In the genomic region with DNA sequence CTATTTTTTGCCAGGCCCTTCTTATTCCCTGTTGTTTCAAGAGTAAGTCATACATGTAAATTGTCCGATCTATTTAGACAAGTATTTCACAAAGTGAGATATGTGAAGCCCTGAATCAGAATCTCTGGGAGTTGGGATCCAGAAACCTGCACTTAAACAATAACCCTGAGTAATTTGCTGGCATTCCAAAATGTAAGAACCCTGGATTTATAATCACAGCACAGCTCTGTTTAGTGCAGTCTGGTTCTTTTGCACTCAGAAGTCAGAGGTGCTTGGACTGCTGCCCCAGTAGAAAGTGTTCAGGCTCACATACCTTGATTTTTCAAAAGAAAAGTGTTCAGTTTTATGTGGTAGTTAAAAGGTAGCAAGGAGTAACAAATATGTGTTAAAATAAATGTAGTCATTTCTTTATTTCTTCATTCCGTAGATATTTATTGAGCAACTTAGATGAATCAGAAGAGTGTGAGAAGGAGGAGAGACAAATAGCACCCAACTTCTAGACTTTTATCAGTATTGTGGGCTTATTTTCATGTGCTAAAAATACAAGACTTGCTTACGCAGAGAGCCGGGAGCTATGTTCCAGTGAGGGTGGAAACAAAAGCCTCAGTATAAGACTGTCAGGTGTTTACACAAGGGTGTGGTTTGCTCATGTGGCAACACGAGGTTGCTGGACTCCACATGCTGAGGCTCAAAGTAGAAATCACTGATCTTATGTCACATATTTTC, we compare ENCODE assay signal across 10 cellular contexts.
DNase-seq lines count a peak whose midpoint lies in the region; ATAC-seq and TF ChIP-seq lines count a peak whose summit lies in the region.
"Had no signal": no experiment of that assay in that cellular context is flagged by ENCODE, and none has a peak within 500 bp of the region (broad histone marks: within the 10 kb centered on the region; RNA-seq: fewer than 3 reads in every experiment).

No MANE protein-coding gene starts in this region.

- H3K4me2 ChIP-seq in osteoblast (ENCODE audit: insufficient read depth, low read length) = peak overlapping the region; percentile 7

- H3K36me3 ChIP-seq in osteoblast (ENCODE audit: insufficient read depth, low read length) = no peaks in the 10 kb centered on the region

- no peaks in the 10 kb centered on the region for H3K9me3 ChIP-seq in osteoblast (ENCODE audit: low read depth, low read length)

- intact Hi-C loops in dorsolateral prefrontal cortex (cut with DNase I) = no loop called here

- peak overlapping the region; percentile 5 for H3K27ac ChIP-seq in osteoblast (ENCODE audit: low read depth, low read length)
- peak overlapping the region in 2 of 59 donors; percentile 24 to 41 for H3K27ac ChIP-seq in dorsolateral prefrontal cortex

- H2AFZ ChIP-seq in osteoblast (ENCODE audit: low read length) = no peak overlapping the region

- no peak for TF ChIP-seq CTCF in fibroblast of pulmonary artery (IDR thresholded peaks at IDR 0.05; ENCODE audit: low read length, missing control alignments)
- no peak for TF ChIP-seq CTCF in osteoblast (IDR thresholded peaks at IDR 0.05; ENCODE audit: extremely low read depth, low read depth, low read length)
- TF ChIP-seq CTCF in dorsolateral prefrontal cortex (IDR thresholded peaks at IDR 0.05 in 54 of 56, conservative IDR thresholded peaks at IDR 0.05 in 2 of 56; ENCODE audit: low read depth in 1 of 56, partially characterized antibody in 56 of 56) = no peak

- no peaks in the 10 kb centered on the region for H3K4me1 ChIP-seq in osteoblast (ENCODE audit: insufficient read depth, low read length)

- H3K79me2 ChIP-seq in osteoblast (ENCODE audit: insufficient read depth, low read length) = no peaks in the 10 kb centered on the region

- no peaks in the 10 kb centered on the region for H3K27me3 ChIP-seq in osteoblast (ENCODE audit: insufficient read depth, low read length)
- peaks cover 0 to 7% (median 0%) of the 10 kb centered on the region in 45 donors for H3K27me3 ChIP-seq in dorsolateral prefrontal cortex

- peak; percentile 71 for ATAC-seq in GM18498 (IDR thresholded peaks at IDR 0.05; ENCODE audit: unreplicated experiment)
- ATAC-seq in GM19395 (IDR thresholded peaks at IDR 0.05; ENCODE audit: unreplicated experiment) = no peak
- no peak for ATAC-seq in GM18502 (IDR thresholded peaks at IDR 0.05; ENCODE audit: poor library complexity, unreplicated experiment)
- ATAC-seq in HG03342 (IDR thresholded peaks at IDR 0.05; ENCODE audit: unreplicated experiment) = no peak

- DNase-seq in NCI-H69 (lab: John Stamatoyannopoulos, UW) (peak; percentile 87), fibroblast of pulmonary artery (ENCODE audit: low read depth) (peak; percentile 95), osteoblast (ENCODE audit: insufficient read length, low spot score, missing footprints) (peak; percentile 48), dorsolateral prefrontal cortex (no peak)
- DNase-seq: EL, T-helper 2 cell had no signal

- no peak overlapping the region for H3K4me3 ChIP-seq in fibroblast of pulmonary artery (replicated peaks; ENCODE audit: low read depth, low read length)
- no peak overlapping the region for H3K4me3 ChIP-seq in osteoblast (ENCODE audit: insufficient read depth, low read length)
- no peak overlapping the region for H3K4me3 ChIP-seq in dorsolateral prefrontal cortex

- H4K20me1 ChIP-seq in osteoblast (ENCODE audit: insufficient read depth, low read length) = no peaks in the 10 kb centered on the region

Comparison
In these comparisons a context has a peak if more than half of its experiments do, and no peak if none do; other contexts are left out.
1. DNase-seq: peak in NCI-H69 (single experiment), fibroblast of pulmonary artery (single experiment) and osteoblast (single experiment); none in dorsolateral prefrontal cortex (0 of 10).